Comparison of ENCODE assay signal across 25 cellular contexts in genomic region chr15:67373266-67373665, GRCh38.
"Had no signal": no experiment of that assay in that cellular context is flagged by ENCODE, and none has a peak within 500 bp of the region (broad histone marks: within the 10 kb centered on the region; RNA-seq: fewer than 3 reads in every experiment).

No MANE protein-coding gene starts in this region.

- H3K4me3 ChIP-seq: pancreas, prostate gland, right lobe of liver, sigmoid colon, stomach, thoracic aorta, thyroid gland, tibial nerve, upper lobe of left lung, vagina had no signal

- DNase-seq: naive thymus-derived CD8-positive, alpha-beta T cell; nucleus accumbens; pancreas; right cardiac atrium; right lobe of liver; sigmoid colon; small intestine; stimulated activated CD4-positive, alpha-beta T cell treated with anti-CD3 and anti-CD28 coated beads, Interleukin-15, amount 100 ng/mL, for 24 hours; stimulated activated CD4-positive, alpha-beta T cell treated with anti-CD3 and anti-CD28 coated beads, Interleukin-2, amount 100 ng/mL, for 24 hours; stimulated activated CD4-positive, alpha-beta T cell treated with anti-CD3 and anti-CD28 coated beads, Interleukin-2, amount 100 ng/mL, for 48 hours; stimulated activated CD4-positive, alpha-beta T cell treated with anti-CD3 and anti-CD28 coated beads, Interleukin-4, amount 100 ng/mL, for 24 hours; stimulated activated naive B cell treated with anti-CD40 and anti-IgM and Interleukin-4, amounts not matched to agents 10 μg/mL and 1 μg/mL and 100 μg/mL, for 72 hours; stimulated activated naive CD4-positive, alpha-beta T cell treated with Interleukin-2 at 50 U/mL for 16 hours; stomach; thyroid gland; trophoblast cell; upper lobe of left lung had no signal

- H3K4me3 Mint-ChIP-seq: naive thymus-derived CD8-positive, alpha-beta T cell; natural killer cell treated with Interleukin-12 subunit alpha and Interleukin-12 subunit beta and Interleukin-15 and Interleukin-18, amount 100 ng/mL, for 72 hours; stimulated activated effector memory CD8-positive, alpha-beta T cell treated with anti-CD3 and anti-CD28 coated beads, Interleukin-12 subunit alpha, Interleukin-12 subunit beta, amount 100 ng/mL, for 72 hours; stimulated activated naive B cell treated with anti-CD40 and anti-IgM and Interleukin-4, amounts not matched to agents 10 μg/mL and 1 μg/mL and 100 μg/mL, for 72 hours; stimulated activated naive CD8-positive, alpha-beta T cell treated with anti-CD3 and anti-CD28 coated beads, Interleukin-15, Interleukin-2, amounts not matched to agents 100 ng/mL and 50 ng/mL, for 24 hours had no signal

- H3K9me3 Mint-ChIP-seq: naive thymus-derived CD8-positive, alpha-beta T cell; natural killer cell treated with Interleukin-12 subunit alpha and Interleukin-12 subunit beta and Interleukin-15 and Interleukin-18, amount 100 ng/mL, for 72 hours; stimulated activated effector memory CD8-positive, alpha-beta T cell treated with anti-CD3 and anti-CD28 coated beads, Interleukin-12 subunit alpha, Interleukin-12 subunit beta, amount 100 ng/mL, for 72 hours; stimulated activated naive B cell treated with anti-CD40 and anti-IgM and Interleukin-4, amounts not matched to agents 10 μg/mL and 1 μg/mL and 100 μg/mL, for 72 hours; stimulated activated naive CD8-positive, alpha-beta T cell treated with anti-CD3 and anti-CD28 coated beads, Interleukin-15, Interleukin-2, amounts not matched to agents 100 ng/mL and 50 ng/mL, for 24 hours had no signal

- H3K9me3 ChIP-seq: neutrophil, pancreas, prostate gland, right lobe of liver, sigmoid colon, stomach, thoracic aorta, thyroid gland, tibial nerve, upper lobe of left lung, vagina had no signal

- H3K36me3 Mint-ChIP-seq: naive thymus-derived CD8-positive, alpha-beta T cell; natural killer cell treated with Interleukin-12 subunit alpha and Interleukin-12 subunit beta and Interleukin-15 and Interleukin-18, amount 100 ng/mL, for 72 hours; stimulated activated effector memory CD8-positive, alpha-beta T cell treated with anti-CD3 and anti-CD28 coated beads, Interleukin-12 subunit alpha, Interleukin-12 subunit beta, amount 100 ng/mL, for 72 hours; stimulated activated naive B cell treated with anti-CD40 and anti-IgM and Interleukin-4, amounts not matched to agents 10 μg/mL and 1 μg/mL and 100 μg/mL, for 72 hours had no signal

- H3K36me3 ChIP-seq: neutrophil, pancreas, prostate gland, right lobe of liver, sigmoid colon, stomach, thoracic aorta, thyroid gland, tibial nerve, upper lobe of left lung, vagina had no signal

- H3K27ac Mint-ChIP-seq: naive thymus-derived CD8-positive, alpha-beta T cell; natural killer cell treated with Interleukin-12 subunit alpha and Interleukin-12 subunit beta and Interleukin-15 and Interleukin-18, amount 100 ng/mL, for 72 hours; stimulated activated effector memory CD8-positive, alpha-beta T cell treated with anti-CD3 and anti-CD28 coated beads, Interleukin-12 subunit alpha, Interleukin-12 subunit beta, amount 100 ng/mL, for 72 hours; stimulated activated naive B cell treated with anti-CD40 and anti-IgM and Interleukin-4, amounts not matched to agents 10 μg/mL and 1 μg/mL and 100 μg/mL, for 72 hours; stimulated activated naive CD8-positive, alpha-beta T cell treated with anti-CD3 and anti-CD28 coated beads, Interleukin-15, Interleukin-2, amounts not matched to agents 100 ng/mL and 50 ng/mL, for 24 hours had no signal

- H3K27ac ChIP-seq: neutrophil, pancreas, prostate gland, right lobe of liver, sigmoid colon, stomach, thoracic aorta, thyroid gland, tibial nerve, upper lobe of left lung, vagina had no signal

- H3K4me1 Mint-ChIP-seq: naive thymus-derived CD8-positive, alpha-beta T cell; stimulated activated effector memory CD8-positive, alpha-beta T cell treated with anti-CD3 and anti-CD28 coated beads, Interleukin-12 subunit alpha, Interleukin-12 subunit beta, amount 100 ng/mL, for 72 hours had no signal

- H3K4me1 ChIP-seq: pancreas, prostate gland, sigmoid colon, stomach, thyroid gland, tibial nerve, upper lobe of left lung, vagina had no signal

- ATAC-seq: naive thymus-derived CD8-positive, alpha-beta T cell; natural killer cell treated with Interleukin-12 subunit alpha and Interleukin-12 subunit beta and Interleukin-15 and Interleukin-18, amount 100 ng/mL, for 72 hours; pancreas; right cardiac atrium; right lobe of liver; stimulated activated effector memory CD8-positive, alpha-beta T cell treated with anti-CD3 and anti-CD28 coated beads, Interleukin-12 subunit alpha, Interleukin-12 subunit beta, amount 100 ng/mL, for 72 hours; stimulated activated naive B cell treated with anti-CD40 and anti-IgM and Interleukin-4, amounts not matched to agents 10 μg/mL and 1 μg/mL and 100 μg/mL, for 72 hours had no signal

- H3K27me3 ChIP-seq: pancreas, right lobe of liver, sigmoid colon, stomach, thyroid gland, tibial nerve, upper lobe of left lung, vagina had no signal
